Comparison of ENCODE assay signal across 15 cellular contexts in the genomic region with DNA sequence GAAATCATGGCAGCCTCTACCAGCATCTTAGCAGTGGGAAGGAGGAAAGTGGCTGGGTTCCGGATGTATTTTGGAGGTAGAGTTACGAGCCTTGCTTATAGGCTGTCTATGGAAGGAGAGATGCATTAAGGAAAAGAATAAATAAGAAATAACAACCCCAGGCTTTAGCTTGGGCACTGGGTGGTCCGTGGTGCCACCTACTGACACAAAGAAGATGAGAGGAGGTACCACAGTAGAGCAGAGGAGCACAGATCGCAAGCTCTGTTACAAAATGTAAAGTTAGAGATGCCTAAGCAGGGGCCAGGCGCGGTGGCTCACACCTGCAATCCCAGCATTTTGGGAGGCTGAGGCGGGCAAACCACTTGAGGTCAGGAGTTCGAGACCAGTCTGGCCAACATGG.
DNase-seq lines count a peak whose midpoint lies in the region; TF ChIP-seq lines count a peak whose summit lies in the region.
"Had no signal": no experiment of that assay in that cellular context is flagged by ENCODE, and none has a peak within 500 bp of the region (broad histone marks: within the 10 kb centered on the region; RNA-seq: fewer than 3 reads in every experiment).

No MANE protein-coding gene starts in this region.

- TF ChIP-seq CTCF in A673 (conservative IDR thresholded peaks at IDR 0.05; ENCODE audit: low read depth, low read length) (peak; percentile 53), VCaP (conservative IDR thresholded peaks at IDR 0.05) (0 out of 2 replicates have a peak, but pooled peaks have one; percentile 12), tibial artery (IDR thresholded peaks at IDR 0.05) (no peak)

- no peak overlapping the region for H3K27ac ChIP-seq in A673 (ENCODE audit: low read depth, low read length, poor library complexity, severe bottlenecking)
- H3K27ac ChIP-seq in VCaP = no peak overlapping the region
- no peak overlapping the region for H3K27ac ChIP-seq in tibial artery
- H3K27ac ChIP-seq: epithelial cell of prostate, uterus had no signal

- H3K36me3 ChIP-seq in A673 (ENCODE audit: insufficient read depth, low read length, poor library complexity, severe bottlenecking) (peaks cover under 1% of the 10 kb centered on the region), tibial artery (peaks cover 28 to 58% (median 57%) of the 10 kb centered on the region in 3 donors)
- H3K36me3 ChIP-seq: uterus had no signal

- peak; percentile 45 for DNase-seq in A673 (ENCODE audit: low spot score)
- peak; percentile 34 for DNase-seq in HT1080 (ENCODE audit: low read depth)
- DNase-seq in fibroblast of peridontal ligament (ENCODE audit: extremely low read depth) = peak; percentile 31
- no peak for DNase-seq in tibial artery
- DNase-seq in HCEC 1CT = no peak
- no peak for DNase-seq in ACHN
- no peak for DNase-seq in T-helper 9 cell
- DNase-seq: kidney glomerular epithelial cell; NCI-H1436 treated with DMSO at 0.1 percent for 48 hours; NCI-H345; small intestine; stimulated activated naive B cell treated with anti-CD40 and anti-IgM and Interleukin-4, amounts not matched to agents 10 μg/mL and 1 μg/mL and 100 μg/mL, for 72 hours; uterus had no signal

- CTCF ChIA-PET in A673 (lab: Charles Lee) = interaction anchor here (0.7 to 1.1 kb wide), 3 partner anchors 148 to 504 kb away, joined by 3 to 4 read pairs (median 3); a partner anchor contains a TSS

- H3K4me1 ChIP-seq in A673 (ENCODE audit: insufficient read depth, low read length, poor library complexity, severe bottlenecking) (no peaks in the 10 kb centered on the region), tibial artery (no peaks in the 10 kb centered on the region)
- H3K4me1 ChIP-seq: uterus had no signal

- H3K27me3 ChIP-seq in A673 (replicated peaks; ENCODE audit: insufficient read depth, low read depth, low read length, poor library complexity) = no peaks in the 10 kb centered on the region
- no peaks in the 10 kb centered on the region for H3K27me3 ChIP-seq in tibial artery
- H3K27me3 ChIP-seq: uterus had no signal

- in situ Hi-C loops in ACHN (cut with HindIII; ENCODE audit: low pct_ligation_motif_present, low pct_unique_long_range_greater_than_20kb, low sequenced_read_pairs) = no loop called here

- H3K9me3 ChIP-seq in A673 (ENCODE audit: low read depth, low read length, poor library complexity, severe bottlenecking) (no peaks in the 10 kb centered on the region), tibial artery (no peaks in the 10 kb centered on the region)
- H3K9me3 ChIP-seq: uterus had no signal

- POLR2A ChIA-PET in A673 (lab: Charles Lee; ENCODE audit: low non-redundant PET) = interaction anchor here (0.6 kb wide), 1 partner anchor 27 kb away, joined by 5 read pairs; no protein-coding TSS in a partner anchor

- no TSS peak for BruUV-seq in A673 (replicated peaks; lab: Mats Ljungman, UMichigan)

- intact Hi-C loops in A673 (cut with micrococcal nuclease; ENCODE audit: unreplicated experiment) = loop anchor here (5.0 to 10.0 kb wide), 3 partner anchors 111 to 506 kb away; a partner anchor contains a TSS
- intact Hi-C loops in tibial artery (cut with DNase I; ENCODE audit: low total_unique reads) = no loop called here

- H3K4me3 ChIP-seq in A673 (ENCODE audit: low read depth, low read length, poor library complexity, severe bottlenecking) (no peak overlapping the region), tibial artery (no peak overlapping the region)
- H3K4me3 ChIP-seq: uterus had no signal

Comparison
In these comparisons a context has a peak if more than half of its experiments do, and no peak if none do; other contexts are left out.
1. DNase-seq: peak in A673 (single experiment), HT1080 (single experiment) and fibroblast of peridontal ligament (single experiment); none in tibial artery (0 of 2), HCEC 1CT (single experiment), ACHN (single experiment) and T-helper 9 cell (single experiment).
2. CTCF ChIP-seq: peak in A673 (single experiment) and VCaP (single experiment); none in tibial artery (0 of 2).